15 cellular contexts compared by ENCODE assay signal in genomic region chr1:186033744-186034345, GRCh38.
DNase-seq lines count a peak whose midpoint lies in the region; ATAC-seq, FAIRE-seq and TF ChIP-seq lines count a peak whose summit lies in the region.
"Had no signal": no experiment of that assay in that cellular context is flagged by ENCODE, and none has a peak within 500 bp of the region (broad histone marks: within the 10 kb centered on the region; RNA-seq: fewer than 3 reads in every experiment).

No MANE protein-coding gene starts in this region.

- peaks cover 12% of the 10 kb centered on the region for H3K4me1 Mint-ChIP-seq in mesothelial cell of epicardium
- H3K4me1 Mint-ChIP-seq in activated naive CD8-positive, alpha-beta T cell treated with anti-CD3 and anti-CD28 coated beads, Interleukin-2, amount 50 U/mL, for 24 hours: no peaks in the 10 kb centered on the region
- H3K4me1 Mint-ChIP-seq: activated CD4-positive, alpha-beta memory T cell treated with anti-CD3 and anti-CD28 coated beads, Interleukin-2, amount 10 ng/mL, durations not matched to agents 7 days and 5 days; memory B cell had no signal

- H3K36me3 Mint-ChIP-seq in mesothelial cell of epicardium: peaks cover 34% of the 10 kb centered on the region
- H3K36me3 Mint-ChIP-seq in activated naive CD8-positive, alpha-beta T cell treated with anti-CD3 and anti-CD28 coated beads, Interleukin-2, amount 50 U/mL, for 24 hours (ENCODE audit: low read depth): peaks cover 2% of the 10 kb centered on the region
- H3K36me3 Mint-ChIP-seq: memory B cell had no signal

- peaks cover 47% of the 10 kb centered on the region for H3K9me3 Mint-ChIP-seq in mesothelial cell of epicardium
- H3K9me3 Mint-ChIP-seq in activated naive CD8-positive, alpha-beta T cell treated with anti-CD3 and anti-CD28 coated beads, Interleukin-2, amount 50 U/mL, for 24 hours: peaks cover 27% of the 10 kb centered on the region
- H3K9me3 Mint-ChIP-seq: activated CD4-positive, alpha-beta memory T cell treated with anti-CD3 and anti-CD28 coated beads, Interleukin-2, amount 10 ng/mL, durations not matched to agents 7 days and 5 days; activated T-helper 2 cell treated with anti-CD3 and anti-CD28 coated beads, Interferon-gamma antibody, Interleukin-2, Interleukin-4, amounts not matched to agents 10 μg/mL and 5 μg/mL and 100 μg/mL, durations not matched to agents 14 hours and 24 hours and 36 hours had no signal

- TF ChIP-seq CTCF in mesothelial cell of epicardium (IDR thresholded peaks at IDR 0.05; ENCODE audit: unreplicated experiment): no peak

- FAIRE-seq in RCC 7860 (lab: Jason Lieb, UNC): no peak

- DNase-seq in DMS 273 (lab: John Stamatoyannopoulos, UW; ENCODE audit: unreplicated experiment) (peak; percentile 17), DMS 273 treated with DMSO at 0.1 percent for 48 hours (lab: John Stamatoyannopoulos, UW) (no peak), RCC 7860 (ENCODE audit: low spot score) (peak; percentile 24), mesothelial cell of epicardium (ENCODE audit: low spot score in 2 of 2, unreplicated experiment in 2 of 2) (no peak), iPS-NIHi7 (ENCODE audit: extremely low spot score) (no peak)
- no peak for DNase-seq in activated naive CD8-positive, alpha-beta T cell treated with anti-CD3 and anti-CD28 coated beads, Interleukin-2, amount 50 U/mL, for 24 hours
- DNase-seq in central memory CD4-positive, alpha-beta T cell: no peak
- DNase-seq: activated CD4-positive, alpha-beta memory T cell treated with anti-CD3 and anti-CD28 coated beads, Interleukin-2, amount 10 ng/mL, durations not matched to agents 7 days and 5 days; body of pancreas; NCI-H510A treated with DMSO at 0.1 percent for 48 hours; substantia nigra had no signal

- peak overlapping the region; percentile 41 for H3K27ac Mint-ChIP-seq in mesothelial cell of epicardium
- no peak overlapping the region for H3K27ac Mint-ChIP-seq in activated naive CD8-positive, alpha-beta T cell treated with anti-CD3 and anti-CD28 coated beads, Interleukin-2, amount 50 U/mL, for 24 hours
- H3K27ac Mint-ChIP-seq: activated CD4-positive, alpha-beta memory T cell treated with anti-CD3 and anti-CD28 coated beads, Interleukin-2, amount 10 ng/mL, durations not matched to agents 7 days and 5 days; activated T-helper 2 cell treated with anti-CD3 and anti-CD28 coated beads, Interferon-gamma antibody, Interleukin-2, Interleukin-4, amounts not matched to agents 10 μg/mL and 5 μg/mL and 100 μg/mL, durations not matched to agents 14 hours and 24 hours and 36 hours; memory B cell had no signal

- H3K4me3 Mint-ChIP-seq in mesothelial cell of epicardium: no peak overlapping the region
- H3K4me3 Mint-ChIP-seq in activated naive CD8-positive, alpha-beta T cell treated with anti-CD3 and anti-CD28 coated beads, Interleukin-2, amount 50 U/mL, for 24 hours: no peak overlapping the region
- H3K4me3 Mint-ChIP-seq: activated CD4-positive, alpha-beta memory T cell treated with anti-CD3 and anti-CD28 coated beads, Interleukin-2, amount 10 ng/mL, durations not matched to agents 7 days and 5 days; memory B cell had no signal

- ATAC-seq in esophagus mucosa: peak; percentile 74
- ATAC-seq in activated naive CD8-positive, alpha-beta T cell treated with anti-CD3 and anti-CD28 coated beads, Interleukin-2, amount 50 U/mL, for 24 hours: no peak
- ATAC-seq: body of pancreas, HCT116 had no signal

- H3K27me3 Mint-ChIP-seq in mesothelial cell of epicardium (ENCODE audit: low read depth): no peaks in the 10 kb centered on the region
- H3K27me3 Mint-ChIP-seq in activated naive CD8-positive, alpha-beta T cell treated with anti-CD3 and anti-CD28 coated beads, Interleukin-2, amount 50 U/mL, for 24 hours: peaks cover 6% of the 10 kb centered on the region
- H3K27me3 Mint-ChIP-seq: activated CD4-positive, alpha-beta memory T cell treated with anti-CD3 and anti-CD28 coated beads, Interleukin-2, amount 10 ng/mL, durations not matched to agents 7 days and 5 days had no signal

Comparison
In these comparisons a context has a peak if more than half of its experiments do, and no peak if none do; other contexts are left out.
1. DNase-seq: peak in DMS 273 (single experiment) and RCC 7860 (single experiment); none in DMS 273 treated with DMSO at 0.1 percent for 48 hours (single experiment), mesothelial cell of epicardium (0 of 2), iPS-NIHi7 (single experiment), activated naive CD8-positive, alpha-beta T cell treated with anti-CD3 and anti-CD28 coated beads, Interleukin-2, amount 50 U/mL, for 24 hours (single experiment) and central memory CD4-positive, alpha-beta T cell (single experiment).